ENCODE assay signal across 18 cellular contexts in the genomic region with DNA sequence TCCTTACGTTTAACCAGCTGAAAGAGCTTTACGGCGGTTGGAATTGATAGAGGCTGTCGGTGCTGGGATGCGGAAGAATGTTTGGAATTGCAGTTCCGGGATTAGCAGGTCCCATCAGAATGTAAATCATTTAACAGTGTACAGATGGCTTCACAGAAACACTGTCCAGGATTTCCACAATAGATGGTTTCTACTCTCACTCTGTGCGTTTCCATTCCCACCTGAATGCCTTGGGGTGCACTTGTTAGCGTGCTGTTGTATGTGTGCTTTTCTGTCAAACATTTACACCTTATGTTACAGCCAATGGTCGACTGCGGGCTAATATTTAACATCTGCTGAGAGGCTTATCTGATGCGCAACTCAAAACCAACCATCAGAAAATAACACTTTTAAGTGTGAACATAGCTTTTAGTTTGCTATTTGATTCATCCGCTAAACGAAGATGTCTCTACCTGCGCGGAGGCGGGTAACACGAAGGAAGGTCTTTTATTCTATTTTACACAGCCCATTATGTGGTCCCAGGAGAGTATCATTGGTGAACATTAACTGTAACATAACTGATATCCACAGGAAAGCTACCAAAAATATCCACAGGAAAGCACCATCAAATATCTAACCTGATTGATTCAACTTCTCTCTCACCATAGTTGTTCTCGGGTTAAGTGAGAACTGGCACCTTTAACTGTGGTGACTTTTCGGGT.
A peak's percentile ranks its signal among the peaks of the same experiment; 100 is the strongest.
DNase-seq lines count a peak whose midpoint lies in the region; ATAC-seq and TF ChIP-seq lines count a peak whose summit lies in the region.
"Had no signal": no experiment of that assay in that cellular context is flagged by ENCODE, and none has a peak within 500 bp of the region (broad histone marks: within the 10 kb centered on the region; RNA-seq: fewer than 3 reads in every experiment).

No MANE protein-coding gene starts in this region.

- H2AFZ ChIP-seq in trophoblast cell (ENCODE audit: insufficient read depth, low read length, poor library complexity), result no peak overlapping the region

- WGBS in trophoblast cell (ENCODE audit: extremely low coverage, insufficient coverage, insufficient read length), result no CpG with 5 or more reads among the region's 19 CpGs

- H3K18ac ChIP-seq in trophoblast cell (ENCODE audit: low read length), result no peak overlapping the region

- peak overlapping the region; percentile 67 for H3K27ac ChIP-seq in trophoblast cell (ENCODE audit: low read depth, low read length)

- no peaks in the 10 kb centered on the region for H3K36me3 ChIP-seq in trophoblast cell (ENCODE audit: control insufficient read depth in 1 of 2, insufficient read depth in 2 of 2, low read length in 2 of 2)

- no peak overlapping the region for H4K91ac ChIP-seq in trophoblast cell (ENCODE audit: low read depth, low read length)

- H3K4me3 ChIP-seq in fibroblast of villous mesenchyme (ENCODE audit: low read depth, low read length), result no peak overlapping the region
- no peak overlapping the region for H3K4me3 ChIP-seq in trophoblast cell (ENCODE audit: low read depth, low read length)

- H2BK120ac ChIP-seq in trophoblast cell (ENCODE audit: insufficient read depth, low read length, poor library complexity), result no peak overlapping the region

- H2BK5ac ChIP-seq in trophoblast cell (ENCODE audit: low read depth, low read length, poor library complexity), result peak overlapping the region; percentile 51

- ATAC-seq in GM18861 (IDR thresholded peaks at IDR 0.05; ENCODE audit: unreplicated experiment) (peak; percentile 64), HG03135 (IDR thresholded peaks at IDR 0.05; ENCODE audit: unreplicated experiment) (peak; percentile 73), GM19035 (IDR thresholded peaks at IDR 0.05; ENCODE audit: unreplicated experiment) (no peak)
- ATAC-seq: HCT116, Panc1 had no signal

- no peak overlapping the region for H2AK5ac ChIP-seq in trophoblast cell (ENCODE audit: low read length)

- H3K79me2 ChIP-seq in trophoblast cell (ENCODE audit: control insufficient read depth, insufficient read depth, low read length, poor library complexity), result no peaks in the 10 kb centered on the region

- DNase-seq in fibroblast of villous mesenchyme (ENCODE audit: low read depth) (peak; percentile 75), trophoblast cell (peak; percentile 75 to 90), AML-193 (lab: John Stamatoyannopoulos, UW) (no peak), NCI-H1417 treated with DMSO at 0.1 percent for 48 hours (lab: John Stamatoyannopoulos, UW) (no peak), GM10248 (ENCODE audit: extremely low spot score) (no peak)
- DNase-seq: activated CD4-positive, CD25-positive, alpha-beta regulatory T cell treated with anti-CD3 and anti-CD28 coated beads, Interleukin-2, amount 50 U/mL, for 72 hours; amygdala; DMS79; midbrain; NCI-H1105; NCI-H446; posterior cingulate gyrus; T-helper 1 cell had no signal

- no peak overlapping the region for H3K4ac ChIP-seq in trophoblast cell (ENCODE audit: low read depth, low read length)

- no peak overlapping the region for H3K14ac ChIP-seq in trophoblast cell (ENCODE audit: low read length)

- CTCF ChIA-PET in GM10248 (lab: Yijun Ruan, JAX), result interaction anchor here (1.2 to 1.3 kb wide), 2 partner anchors 107 to 393 kb away, joined by 3 to 4 read pairs; no protein-coding TSS in a partner anchor

- TF ChIP-seq CTCF in fibroblast of villous mesenchyme (IDR thresholded peaks at IDR 0.05; ENCODE audit: insufficient read depth, low read depth, low read length) (no peak), GM10248 (IDR thresholded peaks at IDR 0.05; ENCODE audit: control extremely low read depth, extremely low read depth, low read depth, missing control alignments) (no peak)

- no peaks in the 10 kb centered on the region for H3K9me3 ChIP-seq in trophoblast cell (ENCODE audit: insufficient read depth, low read depth, low read length)

- no peak overlapping the region for H3K4me2 ChIP-seq in trophoblast cell (ENCODE audit: low read length)

- H2BK12ac ChIP-seq in trophoblast cell (ENCODE audit: low read length), result no peak overlapping the region

- H3K23ac ChIP-seq in trophoblast cell (ENCODE audit: low read length), result no peak overlapping the region

- H4K12ac ChIP-seq in trophoblast cell (ENCODE audit: low read depth, low read length), result no peak overlapping the region

- POLR2A ChIA-PET in GM10248 (lab: Yijun Ruan, JAX), result no interaction called here

- peaks cover 9 to 10% of the 10 kb centered on the region in 2 experiments for H3K4me1 ChIP-seq in trophoblast cell (ENCODE audit: control insufficient read depth in 1 of 2, insufficient read depth in 2 of 2, low read length in 2 of 2)

- no peak overlapping the region for H3K9ac ChIP-seq in trophoblast cell (ENCODE audit: low read length)

- peaks cover 6% of the 10 kb centered on the region for H3K79me1 ChIP-seq in trophoblast cell (ENCODE audit: low read length)

- H3K27me3 ChIP-seq in trophoblast cell (ENCODE audit: insufficient read depth, low read length), result no peaks in the 10 kb centered on the region

- H4K8ac ChIP-seq in trophoblast cell (ENCODE audit: low read depth, low read length), result no peak overlapping the region

Comparison
In these comparisons a context has a peak if more than half of its experiments do, and no peak if none do; other contexts are left out.
1. DNase-seq: peak in fibroblast of villous mesenchyme (single experiment) and trophoblast cell (2 of 2); none in AML-193 (0 of 2), NCI-H1417 treated with DMSO at 0.1 percent for 48 hours (single experiment) and GM10248 (single experiment).